In the genomic region with DNA sequence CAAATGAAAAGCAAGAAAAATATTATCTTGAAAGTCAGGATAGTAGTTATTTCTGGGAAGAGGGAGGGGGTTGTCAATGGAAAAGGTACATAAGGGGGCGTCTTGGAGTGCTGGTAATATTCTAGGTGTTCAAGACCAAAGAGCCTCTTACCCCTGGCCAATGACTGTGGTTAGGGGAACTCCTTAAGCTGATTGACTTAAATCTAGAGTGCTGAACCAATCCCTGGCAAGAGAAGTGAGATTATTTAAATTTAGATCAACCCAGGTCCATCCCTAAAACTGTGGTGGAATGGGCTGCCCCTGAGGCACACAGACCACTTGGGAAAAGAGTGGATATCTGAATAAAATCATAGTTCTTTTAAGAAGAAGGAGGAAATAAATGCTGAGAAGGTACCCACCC, we compare ENCODE assay signal across 30 cellular contexts.
"Had no signal": no experiment of that assay in that cellular context is flagged by ENCODE, and none has a peak within 500 bp of the region (broad histone marks: within the 10 kb centered on the region; RNA-seq: fewer than 3 reads in every experiment).

No MANE protein-coding gene starts in this region.

- H3K27ac ChIP-seq: brain microvascular endothelial cell, coronary artery, dorsolateral prefrontal cortex, esophagus muscularis mucosa, foreskin keratinocyte, gastrocnemius medialis, heart left ventricle had no signal

- DNase-seq: activated CD4-positive, alpha-beta memory T cell treated with anti-CD3 and anti-CD28 coated beads for 36 hours; activated CD4-positive, alpha-beta T cell treated with anti-CD3 and anti-CD28 coated beads for 36 hours; activated CD4-positive, alpha-beta T cell treated with anti-CD3 and anti-CD28 coated beads, Interleukin-2, amount 10 ng/mL, durations not matched to agents 24 days and 14 days; activated CD4-positive, CD25-positive, alpha-beta regulatory T cell; activated CD4-positive, CD25-positive, alpha-beta regulatory T cell treated with anti-CD3 and anti-CD28 coated beads, Interleukin-2, amount 50 U/mL, for 72 hours; activated CD8-positive, alpha-beta memory T cell treated with anti-CD3 and anti-CD28 coated beads, Interleukin-2, amount 10 ng/mL, durations not matched to agents 7 days and 5 days; activated CD8-positive, alpha-beta memory T cell treated with anti-CD3 and anti-CD28 coated beads, Interleukin-2, amount 50 U/mL, for 4 hours; activated CD8-positive, alpha-beta T cell treated with anti-CD3 and anti-CD28 coated beads, Interleukin-2, amount 10 ng/mL, durations not matched to agents 7 days and 5 days; activated gamma-delta T cell; activated naive CD4-positive, alpha-beta T cell; activated naive CD4-positive, alpha-beta T cell treated with anti-CD3 and anti-CD28 coated beads, Interleukin-2, amount 10 ng/mL, durations not matched to agents 7 days and 5 days; activated naive CD8-positive, alpha-beta T cell treated with anti-CD3 and anti-CD28 coated beads, Interleukin-2, amount 10 ng/mL, durations not matched to agents 7 days and 5 days; activated T-cell treated with anti-CD3 and anti-CD28 coated beads, Interleukin-2, amount 50 U/mL, for 1 hour; activated T-cell treated with anti-CD3 and anti-CD28 coated beads, Interleukin-2, amount 50 U/mL, for 48 hours; brain microvascular endothelial cell; dorsolateral prefrontal cortex; effector memory CD4-positive, alpha-beta T cell; erythroblast; foreskin keratinocyte; gastrocnemius medialis; glutamatergic neuron; heart left ventricle; T-helper 1 cell; T-helper 17 cell; T1000 had no signal

- H3K36me3 ChIP-seq: brain microvascular endothelial cell, esophagus muscularis mucosa, gastrocnemius medialis, heart left ventricle had no signal

- H3K4me1 ChIP-seq: foreskin keratinocyte, gastrocnemius medialis had no signal

- FAIRE-seq: astrocyte, bronchial epithelial cell had no signal

- H3K4me3 ChIP-seq: coronary artery, dorsolateral prefrontal cortex, esophagus muscularis mucosa, gastrocnemius medialis, heart left ventricle had no signal

- ATAC-seq: activated CD4-positive, alpha-beta T cell treated with anti-CD3 and anti-CD28 coated beads for 36 hours; activated CD8-positive, alpha-beta memory T cell treated with anti-CD3 and anti-CD28 coated beads, Interleukin-2, amount 10 ng/mL, durations not matched to agents 7 days and 5 days; activated CD8-positive, alpha-beta T cell treated with anti-CD3 and anti-CD28 coated beads, Interleukin-2, amount 10 ng/mL, durations not matched to agents 7 days and 5 days; activated naive CD4-positive, alpha-beta T cell treated with anti-CD3 and anti-CD28 coated beads, Interleukin-2, amount 50 U/mL, for 72 hours; foreskin keratinocyte; gastrocnemius medialis; heart left ventricle; T-helper 17 cell had no signal

- H3K9me3 ChIP-seq: esophagus muscularis mucosa, gastrocnemius medialis, heart left ventricle had no signal

- H3K27me3 ChIP-seq: brain microvascular endothelial cell, gastrocnemius medialis, heart left ventricle had no signal
